Comparison of ENCODE assay signal across 20 cellular contexts in genomic region chr5:11324521-11325289, GRCh38.
A peak's percentile ranks its signal among the peaks of the same experiment; 100 is the strongest.
DNase-seq lines count a peak whose midpoint lies in the region; ATAC-seq, FAIRE-seq and TF ChIP-seq lines count a peak whose summit lies in the region.
"Had no signal": no experiment of that assay in that cellular context is flagged by ENCODE, and none has a peak within 500 bp of the region (broad histone marks: within the 10 kb centered on the region; RNA-seq: fewer than 3 reads in every experiment).

No MANE protein-coding gene starts in this region.

- no peak for TF ChIP-seq POLR2A in HepG2 (IDR thresholded peaks at IDR 0.05; ENCODE audit: insufficient read depth in 1 of 2, low read depth in 2 of 2, low read length in 2 of 2)

- H3K79me2 ChIP-seq in HepG2 (ENCODE audit: insufficient read depth, low read length) (no peaks in the 10 kb centered on the region), hepatocyte (peaks cover 13% of the 10 kb centered on the region), GM23248 (ENCODE audit: insufficient read depth) (no peaks in the 10 kb centered on the region)
- H3K79me2 ChIP-seq: parathyroid adenoma had no signal

- intact Hi-C loops in HepG2 (cut with micrococcal nuclease; ENCODE audit: unreplicated experiment) (no loop called here), pancreas (cut with DNase I) (no loop called here)

- TF ChIP-seq CTCF in liver (IDR thresholded peaks at IDR 0.05; ENCODE audit: low read depth, low read length, missing input control) (no peak), HepG2 (CRISPR knock-in tag; IDR thresholded peaks at IDR 0.05) (no peak), hepatocyte (IDR thresholded peaks at IDR 0.05; ENCODE audit: poor library complexity) (no peak), pancreas (IDR thresholded peaks at IDR 0.05) (no peak)

- H3K9ac ChIP-seq in liver (ENCODE audit: low read depth in 1 of 2, low read length in 2 of 2): no peak overlapping the region
- H3K9ac ChIP-seq in HepG2 (ENCODE audit: insufficient read depth, low read depth, low read length): no peak overlapping the region
- no peak overlapping the region for H3K9ac ChIP-seq in GM23248
- H3K9ac ChIP-seq: parathyroid adenoma had no signal

- TF ChIP-seq EP300 in HepG2 (IDR thresholded peaks at IDR 0.05; ENCODE audit: low read depth in 2 of 2, low read length in 2 of 2) (no peak), HepG2 (CRISPR knock-in tag; IDR thresholded peaks at IDR 0.05; ENCODE audit: borderline replicate concordance) (no peak)

- BruUV-seq in HepG2 (replicated peaks; lab: Mats Ljungman, UMichigan): no TSS peak

- no peak overlapping the region for H3K4me2 ChIP-seq in HepG2 (ENCODE audit: low read depth, low read length)
- H3K4me2 ChIP-seq in hepatocyte: no peak overlapping the region
- no peak overlapping the region for H3K4me2 ChIP-seq in GM23248 (ENCODE audit: unreplicated experiment)

- TF ChIP-seq RAD21 in liver (IDR thresholded peaks at IDR 0.05) (no peak), HepG2 (CRISPR knock-in tag; IDR thresholded peaks at IDR 0.05) (no peak)

- H3K4me1 ChIP-seq in liver (ENCODE audit: control insufficient read depth in 4 of 4, insufficient read depth in 4 of 4, low read length in 3 of 4) (peaks cover 0 to 15% (median 4%) of the 10 kb centered on the region in 4 donors), HepG2 (ENCODE audit: insufficient read depth, low read length) (no peaks in the 10 kb centered on the region), hepatocyte (ENCODE audit: insufficient read depth) (peaks cover 22% of the 10 kb centered on the region), pancreas (peaks cover 9 to 16% (median 11%) of the 10 kb centered on the region in 3 donors), GM23248 (ENCODE audit: insufficient read depth) (no peaks in the 10 kb centered on the region)
- H3K4me1 ChIP-seq: parathyroid adenoma, upper lobe of left lung had no signal

- in situ Hi-C loops in HepG2 (cut with HindIII; ENCODE audit: extremely low pct_ligation_motif_present, low pct_unique_long_range_greater_than_20kb): no loop called here
- in situ Hi-C loops in GM23248 (cut with MboI): no loop called here

- no peaks in the 10 kb centered on the region for H3K36me3 ChIP-seq in liver (ENCODE audit: control insufficient read depth in 4 of 4, insufficient read depth in 3 of 4, low read depth in 1 of 4, low read length in 3 of 4)
- H3K36me3 ChIP-seq in HepG2 (replicated peaks in 1 of 2; ENCODE audit: control insufficient read depth in 1 of 2, insufficient read depth in 2 of 2, low read length in 2 of 2): no peaks in the 10 kb centered on the region
- no peaks in the 10 kb centered on the region for H3K36me3 ChIP-seq in hepatocyte (replicated peaks; ENCODE audit: insufficient read depth, low read depth)
- no peaks in the 10 kb centered on the region for H3K36me3 ChIP-seq in pancreas
- H3K36me3 ChIP-seq in GM23248 (ENCODE audit: low read depth): no peaks in the 10 kb centered on the region
- H3K36me3 ChIP-seq: esophagus squamous epithelium, upper lobe of left lung had no signal

- POLR2A ChIA-PET in HepG2 (lab: Yijun Ruan, JAX): no interaction called here

- H4K20me1 ChIP-seq in HepG2 (ENCODE audit: insufficient read depth, low read length): no peaks in the 10 kb centered on the region
- no peaks in the 10 kb centered on the region for H4K20me1 ChIP-seq in hepatocyte (ENCODE audit: insufficient read depth, poor library complexity, severe bottlenecking)
- H4K20me1 ChIP-seq in GM23248 (ENCODE audit: insufficient read depth): no peaks in the 10 kb centered on the region

- FAIRE-seq in HepG2 (lab: Jason Lieb, UNC) (no peak), pancreas (lab: Jason Lieb, UNC) (no peak)
- FAIRE-seq: H54, islet of Langerhans, K562 had no signal

- H3K4me3 ChIP-seq in liver (ENCODE audit: low read depth in 1 of 3, low read length in 3 of 3) (no peak overlapping the region), HepG2 (replicated peaks in 1 of 3; ENCODE audit: insufficient read depth in 1 of 3, low read depth in 2 of 3, low read length in 3 of 3) (no peak overlapping the region), hepatocyte (no peak overlapping the region), pancreas (no peak overlapping the region), GM23248 (no peak overlapping the region)
- H3K4me3 ChIP-seq: esophagus squamous epithelium, K562, upper lobe of left lung had no signal

- H2AFZ ChIP-seq in HepG2 (ENCODE audit: low read length): no peak overlapping the region
- H2AFZ ChIP-seq in hepatocyte: no peak overlapping the region
- H2AFZ ChIP-seq in GM23248: no peak overlapping the region
- H2AFZ ChIP-seq: parathyroid adenoma had no signal

- H3K9me2 ChIP-seq in hepatocyte (replicated peaks; ENCODE audit: insufficient read depth): no peaks in the 10 kb centered on the region
- no peaks in the 10 kb centered on the region for H3K9me2 ChIP-seq in GM23248 (ENCODE audit: insufficient read depth)

- DNase-seq in HepG2 (ENCODE audit: low spot score) (no peak), hepatocyte (ENCODE audit: low spot score) (peak; percentile 16), pancreas (no peak), NCI-H69 (lab: John Stamatoyannopoulos, UW) (no peak), GM23248 (no peak), iPS-NIHi11 (ENCODE audit: low spot score) (no peak)
- DNase-seq: activated CD4-positive, alpha-beta T cell treated with anti-CD3 and anti-CD28 coated beads for 48 hours; activated CD8-positive, alpha-beta memory T cell treated with anti-CD3 and anti-CD28 coated beads, Interleukin-2, amount 50 U/mL, for 4 hours; esophagus squamous epithelium; NCI-H1105; NK-92 treated with Interleukin-12 subunit alpha and Interleukin-12 subunit beta, amount 100 ng/mL, for 24 hours; RPMI8226; stimulated activated naive B cell treated with anti-CD40 and anti-IgM and Interleukin-4, amounts not matched to agents 10 μg/mL and 1 μg/mL and 100 μg/mL, for 72 hours; upper lobe of left lung had no signal

- H3F3A ChIP-seq in GM23248 (ENCODE audit: insufficient read depth): no peaks in the 10 kb centered on the region

- H3K27ac ChIP-seq in liver (ENCODE audit: low read depth in 1 of 2, low read length in 2 of 2): no peak overlapping the region
- no peak overlapping the region for H3K27ac ChIP-seq in HepG2 (ENCODE audit: extremely low read length, insufficient read depth, low read length)
- H3K27ac ChIP-seq in hepatocyte: peak overlapping the region; percentile 21
- H3K27ac ChIP-seq in pancreas: peak overlapping the region in 2 of 4 donors; percentile 15 to 67
- no peak overlapping the region for H3K27ac ChIP-seq in GM23248
- H3K27ac ChIP-seq: parathyroid adenoma had no signal

- ATAC-seq in HepG2 (no peak), pancreas (peak; percentile 69 to 79 (median 70)), GM19023 (IDR thresholded peaks at IDR 0.05; ENCODE audit: unreplicated experiment) (no peak)
- ATAC-seq: K562; stimulated activated naive B cell treated with anti-CD40 and anti-IgM and Interleukin-4, amounts not matched to agents 10 μg/mL and 1 μg/mL and 100 μg/mL, for 72 hours had no signal

- H3K27me3 ChIP-seq in liver (ENCODE audit: control insufficient read depth in 4 of 4, insufficient read depth in 4 of 4, low read length in 3 of 4) (no peaks in the 10 kb centered on the region), HepG2 (ENCODE audit: control insufficient read depth in 1 of 2, insufficient read depth in 2 of 2, low read length in 2 of 2) (no peaks in the 10 kb centered on the region), hepatocyte (no peaks in the 10 kb centered on the region), pancreas (no peaks in the 10 kb centered on the region), GM23248 (replicated peaks; ENCODE audit: insufficient read depth) (no peaks in the 10 kb centered on the region)
- H3K27me3 ChIP-seq: esophagus squamous epithelium, upper lobe of left lung had no signal

- CTCF ChIA-PET in HepG2 (lab: Yijun Ruan, JAX; ENCODE audit: low intra/inter-chr PET ratio, low total read pairs): no interaction called here

- H3K9me3 ChIP-seq in liver (ENCODE audit: control insufficient read depth in 4 of 4, low read length in 3 of 4): no peaks in the 10 kb centered on the region
- H3K9me3 ChIP-seq in HepG2 (ENCODE audit: low read length): no peaks in the 10 kb centered on the region
- no peaks in the 10 kb centered on the region for H3K9me3 ChIP-seq in hepatocyte (ENCODE audit: low read depth)
- H3K9me3 ChIP-seq in pancreas: no peaks in the 10 kb centered on the region
- no peaks in the 10 kb centered on the region for H3K9me3 ChIP-seq in GM23248 (ENCODE audit: low read depth)
- H3K9me3 ChIP-seq: esophagus squamous epithelium, upper lobe of left lung had no signal

- 56% methylated on average over 5 of the region's 5 CpGs for WGBS in liver
- WGBS in HepG2 (ENCODE audit: low lambda C conversion rate): 7% methylated on average over 5 of the region's 5 CpGs
- 67% methylated on average over 5 of the region's 5 CpGs for WGBS in hepatocyte (ENCODE audit: low lambda C conversion rate, missing lambda C conversion rate)
- 40 to 41% methylated on average over 5 of the region's 5 CpGs for WGBS in pancreas, 2 donors
- WGBS in GM23248 (ENCODE audit: low coverage in 1 of 2, low lambda C conversion rate in 2 of 2, missing lambda C conversion rate in 2 of 2), 2 experiments: 7 to 8% methylated on average over 5 of the region's 5 CpGs

TF ChIP-seq in liver, 16 proteins besides CTCF, POLR2A, EP300 and RAD21 (continues in another document):
- TF ChIP-seq HNF4A (conservative IDR thresholded peaks at IDR 0.05) (peak; percentile 50 to 51), JUND (IDR thresholded peaks at IDR 0.05) (peak in 1 of 2 donors; percentile 10), NR2F2 (IDR thresholded peaks at IDR 0.05) (peak; percentile 92), FOXA2 (IDR thresholded peaks at IDR 0.05) (no peak), HNF4G (IDR thresholded peaks at IDR 0.05) (no peak)

TF ChIP-seq in HepG2, 621 proteins besides CTCF, POLR2A, EP300 and RAD21 (continues in another document):
- TF ChIP-seq CENPT (CRISPR knock-in tag; IDR thresholded peaks at IDR 0.05; ENCODE audit: low read depth): no peak
- no peak for TF ChIP-seq GTF3A (CRISPR knock-in tag; conservative IDR thresholded peaks at IDR 0.05)
- TF ChIP-seq SKI (IDR thresholded peaks at IDR 0.05; ENCODE audit: partially characterized antibody): no peak
- TF ChIP-seq HIVEP1 (CRISPR knock-in tag; IDR thresholded peaks at IDR 0.05): no peak
- TF ChIP-seq FOXA1 (IDR thresholded peaks at IDR 0.05): no peak
- no peak for TF ChIP-seq FOXA1 (CRISPR knock-in tag; IDR thresholded peaks at IDR 0.05)
- no peak for TF ChIP-seq TCF12 (IDR thresholded peaks at IDR 0.05)
- no peak for TF ChIP-seq TCF12 (CRISPR knock-in tag; IDR thresholded peaks at IDR 0.05)
- TF ChIP-seq, protein P1, sequence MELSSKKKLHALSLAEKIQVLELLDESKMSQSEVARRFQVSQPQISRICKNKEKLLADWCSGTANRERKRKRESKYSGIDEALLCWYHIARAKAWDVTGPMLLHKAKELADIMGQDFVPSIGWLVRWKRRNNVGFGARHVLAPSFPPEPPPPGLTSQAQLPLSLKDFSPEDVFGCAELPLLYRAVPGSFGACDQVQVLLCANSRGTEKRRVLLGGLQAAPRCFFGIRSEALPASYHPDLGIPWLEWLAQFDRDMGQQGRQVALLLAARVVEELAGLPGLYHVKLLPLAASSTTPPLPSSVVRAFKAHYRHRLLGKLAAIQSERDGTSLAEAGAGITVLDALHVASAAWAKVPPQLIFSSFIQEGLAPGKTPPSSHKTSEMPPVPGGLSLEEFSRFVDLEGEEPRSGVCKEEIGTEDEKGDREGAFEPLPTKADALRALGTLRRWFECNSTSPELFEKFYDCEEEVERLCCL (CRISPR knock-in tag; IDR thresholded peaks at IDR 0.05; ENCODE audit: borderline replicate concordance): no peak

Comparison
In these comparisons a context has a peak if more than half of its experiments do, and no peak if none do; other contexts are left out.
1. ATAC-seq: peak in pancreas (4 of 4); none in HepG2 (single experiment) and GM19023 (single experiment).